In genomic region chr12:24489939-24490338, GRCh38 we compare ENCODE assay signal across 24 cellular contexts.
A peak's percentile ranks its signal among the peaks of the same experiment; 100 is the strongest.
DNase-seq lines count a peak whose midpoint lies in the region; ATAC-seq and TF ChIP-seq lines count a peak whose summit lies in the region.
"Had no signal": no experiment of that assay in that cellular context is flagged by ENCODE, and none has a peak within 500 bp of the region (broad histone marks: within the 10 kb centered on the region; RNA-seq: fewer than 3 reads in every experiment).

No MANE protein-coding gene starts in this region.

- H3K27me3 Mint-ChIP-seq in activated CD4-positive, alpha-beta T cell treated with anti-CD3 and anti-CD28 coated beads for 36 hours = no peaks in the 10 kb centered on the region
- H3K27me3 Mint-ChIP-seq in progenitor cell of endocrine pancreas = no peaks in the 10 kb centered on the region

- CTCF ChIA-PET in activated CD4-positive, alpha-beta T cell treated with anti-CD3 and anti-CD28 coated beads for 36 hours (lab: Charles Lee) = no interaction called here

- H4K91ac ChIP-seq in neuronal stem cell (ENCODE audit: low read depth, low read length, poor library complexity) = no peak overlapping the region

- H3K18ac ChIP-seq in neuronal stem cell (ENCODE audit: low read length) = no peak overlapping the region

- H3K4me1 ChIP-seq in ascending aorta (peaks cover 0 to 18% of the 10 kb centered on the region in 2 donors), smooth muscle cell (ENCODE audit: low read depth) (peaks cover 26% of the 10 kb centered on the region), neuronal stem cell (ENCODE audit: control insufficient read depth in 2 of 2, insufficient read depth in 1 of 2, low read depth in 1 of 2, low read length in 2 of 2) (no peaks in the 10 kb centered on the region)
- H3K4me1 ChIP-seq: BLaER1 had no signal

- H4K8ac ChIP-seq in neuronal stem cell (ENCODE audit: low read depth, low read length) = no peak overlapping the region

- no peak overlapping the region for H3K14ac ChIP-seq in neuronal stem cell (ENCODE audit: low read length)

- H2AFZ ChIP-seq in smooth muscle cell (ENCODE audit: low read depth) (no peak overlapping the region), neuronal stem cell (ENCODE audit: low read length) (no peak overlapping the region)
- H2AFZ ChIP-seq: GM23248 had no signal

- H2BK15ac ChIP-seq in neuronal stem cell (ENCODE audit: low read length) = no peak overlapping the region

- no peaks in the 10 kb centered on the region for H3K36me3 ChIP-seq in ascending aorta
- no peaks in the 10 kb centered on the region for H3K36me3 ChIP-seq in smooth muscle cell (ENCODE audit: low read depth)
- H3K36me3 ChIP-seq in neuronal stem cell (replicated peaks in 1 of 2; ENCODE audit: control insufficient read depth in 2 of 2, insufficient read depth in 2 of 2, low read length in 2 of 2) = no peaks in the 10 kb centered on the region
- H3K36me3 ChIP-seq: BLaER1 had no signal

- H3K4me1 Mint-ChIP-seq in activated CD4-positive, alpha-beta T cell treated with anti-CD3 and anti-CD28 coated beads for 36 hours = no peaks in the 10 kb centered on the region
- H3K4me1 Mint-ChIP-seq in progenitor cell of endocrine pancreas (ENCODE audit: low read depth) = peaks cover under 1% of the 10 kb centered on the region
- H3K4me1 Mint-ChIP-seq: CD4-positive, CD25-positive, alpha-beta regulatory T cell had no signal

- H2BK5ac ChIP-seq in neuronal stem cell (ENCODE audit: low read length) = no peak overlapping the region

- no peaks in the 10 kb centered on the region for H3K9me3 Mint-ChIP-seq in activated CD4-positive, alpha-beta T cell treated with anti-CD3 and anti-CD28 coated beads for 36 hours (ENCODE audit: low read depth)
- H3K9me3 Mint-ChIP-seq in progenitor cell of endocrine pancreas (ENCODE audit: low read depth) = no peaks in the 10 kb centered on the region

- H3K9me3 ChIP-seq in ascending aorta (no peaks in the 10 kb centered on the region), smooth muscle cell (replicated peaks; ENCODE audit: low read depth) (no peaks in the 10 kb centered on the region), neuronal stem cell (replicated peaks in 1 of 2; ENCODE audit: control insufficient read depth in 2 of 2, insufficient read depth in 1 of 2, low read depth in 1 of 2, low read length in 2 of 2) (no peaks in the 10 kb centered on the region)
- H3K9me3 ChIP-seq: BLaER1 had no signal

- 54% methylated on average over 3 of the region's 3 CpGs for WGBS in smooth muscle cell (ENCODE audit: low lambda C conversion rate)
- no CpG with 5 or more reads among the region's 3 CpGs for WGBS in neuronal stem cell (ENCODE audit: extremely low coverage in 2 of 2, insufficient read length in 2 of 2, insufficient replicate concordance in 1 of 2), 2 donors

- no peak overlapping the region for H3K27ac Mint-ChIP-seq in activated CD4-positive, alpha-beta T cell treated with anti-CD3 and anti-CD28 coated beads for 36 hours
- H3K27ac Mint-ChIP-seq in progenitor cell of endocrine pancreas = no peak overlapping the region
- H3K27ac Mint-ChIP-seq: CD4-positive, CD25-positive, alpha-beta regulatory T cell had no signal

- H3K79me2 ChIP-seq in smooth muscle cell (ENCODE audit: low read depth) = peaks cover 70% of the 10 kb centered on the region

- H3K27ac ChIP-seq in ascending aorta = peak overlapping the region; percentile 66 to 79
- peak overlapping the region; percentile 63 for H3K27ac ChIP-seq in smooth muscle cell (ENCODE audit: low read depth)
- no peak overlapping the region for H3K27ac ChIP-seq in neuronal stem cell (replicated peaks; ENCODE audit: low read length)
- H3K27ac ChIP-seq: BLaER1, GM23248 had no signal

- no peaks in the 10 kb centered on the region for H3K27me3 ChIP-seq in ascending aorta
- no peaks in the 10 kb centered on the region for H3K27me3 ChIP-seq in smooth muscle cell (ENCODE audit: low read depth)
- no peaks in the 10 kb centered on the region for H3K27me3 ChIP-seq in neuronal stem cell (ENCODE audit: control insufficient read depth in 3 of 3, insufficient read depth in 3 of 3, low read depth in 1 of 3, low read length in 3 of 3)
- H3K27me3 ChIP-seq: BLaER1 had no signal

- no peaks in the 10 kb centered on the region for H4K20me1 ChIP-seq in smooth muscle cell (ENCODE audit: low read depth)
- H4K20me1 ChIP-seq: BLaER1 had no signal

- no peaks in the 10 kb centered on the region for H3F3A ChIP-seq in smooth muscle cell (ENCODE audit: low read depth)

- H3K4me3 ChIP-seq in ascending aorta (no peak overlapping the region), smooth muscle cell (no peak overlapping the region), neuronal stem cell (ENCODE audit: low read length in 2 of 2) (no peak overlapping the region)
- H3K4me3 ChIP-seq: BLaER1, GM23248 had no signal

- TF ChIP-seq CTCF in ascending aorta (IDR thresholded peaks at IDR 0.05) = no peak
- no peak for TF ChIP-seq CTCF in smooth muscle cell (IDR thresholded peaks at IDR 0.05; ENCODE audit: borderline replicate concordance, insufficient read depth, poor library complexity, severe bottlenecking)
- no peak for TF ChIP-seq CTCF in progenitor cell of endocrine pancreas (IDR thresholded peaks at IDR 0.05; ENCODE audit: unreplicated experiment)

- peak overlapping the region; percentile 64 for H3K4me2 ChIP-seq in smooth muscle cell
- H3K4me2 ChIP-seq in neuronal stem cell (ENCODE audit: insufficient read depth, low read length, poor library complexity, severe bottlenecking) = no peak overlapping the region
- H3K4me2 ChIP-seq: BLaER1 had no signal

- POLR2A ChIA-PET in activated CD4-positive, alpha-beta T cell treated with anti-CD3 and anti-CD28 coated beads for 36 hours (lab: Charles Lee) = no interaction called here

- H3K79me1 ChIP-seq in neuronal stem cell (ENCODE audit: low read depth, low read length) = no peaks in the 10 kb centered on the region

- H3K4me3 Mint-ChIP-seq in activated CD4-positive, alpha-beta T cell treated with anti-CD3 and anti-CD28 coated beads for 36 hours = no peak overlapping the region
- no peak overlapping the region for H3K4me3 Mint-ChIP-seq in progenitor cell of endocrine pancreas (ENCODE audit: low read depth)
- H3K4me3 Mint-ChIP-seq: CD4-positive, CD25-positive, alpha-beta regulatory T cell had no signal

- H3K4ac ChIP-seq in neuronal stem cell (ENCODE audit: low read length) = no peak overlapping the region

- no peak overlapping the region for H3K9ac ChIP-seq in smooth muscle cell (ENCODE audit: low read depth)
- H3K9ac ChIP-seq in neuronal stem cell (ENCODE audit: low read depth, low read length, poor library complexity) = no peak overlapping the region
- H3K9ac ChIP-seq: BLaER1, GM23248 had no signal

- no peak for ATAC-seq in activated CD4-positive, alpha-beta T cell treated with anti-CD3 and anti-CD28 coated beads for 36 hours
- ATAC-seq in stimulated activated naive CD8-positive, alpha-beta T cell treated with anti-CD3 and anti-CD28 coated beads, Interleukin-15, Interleukin-2, amounts not matched to agents 100 U/mL and 50 U/mL, for 24 hours = no peak

- peak; percentile 18 for DNase-seq in Ammon's horn (ENCODE audit: low spot score)
- DNase-seq in ascending aorta (ENCODE audit: low spot score in 2 of 2) = no peak
- DNase-seq in inferior parietal cortex (ENCODE audit: extremely low spot score) = peak; percentile 33
- DNase-seq in smooth muscle cell (lab: John Stamatoyannopoulos, UW; ENCODE audit: unreplicated experiment) = no peak
- DNase-seq in activated CD4-positive, alpha-beta T cell treated with anti-CD3 and anti-CD28 coated beads for 36 hours = no peak
- no peak for DNase-seq in stimulated activated naive CD8-positive, alpha-beta T cell treated with anti-CD3 and anti-CD28 coated beads, Interleukin-15, Interleukin-2, amounts not matched to agents 100 U/mL and 50 U/mL, for 24 hours
- DNase-seq in neuronal stem cell (ENCODE audit: low spot score) = no peak
- DNase-seq in progenitor cell of endocrine pancreas (ENCODE audit: low spot score, unreplicated experiment) = no peak
- DNase-seq: CD4-positive, CD25-positive, alpha-beta regulatory T cell; DMS153; GM23248; H7; Kasumi-1; MV-4-11; NCI-H1105 treated with DMSO at 0.1 percent for 48 hours; NCI-H146; NCI-H1930; NCI-H2107; NCI-H524; NCI-H82; NK-92 treated with Interleukin-12 subunit alpha and Interleukin-12 subunit beta, amount 100 ng/mL, for 24 hours; RPMI8226; SHP77 had no signal

- H2AK5ac ChIP-seq in neuronal stem cell (ENCODE audit: low read depth, low read length) = no peak overlapping the region

- H2BK12ac ChIP-seq in neuronal stem cell (ENCODE audit: low read length) = no peak overlapping the region

- H2BK120ac ChIP-seq in neuronal stem cell (ENCODE audit: low read depth, low read length) = no peak overlapping the region

- intact Hi-C loops in ascending aorta (cut with DNase I) = loop anchor here (2.0 to 5.0 kb wide), 2 partner anchors 63 to 73 kb away; no protein-coding TSS in a partner anchor
- intact Hi-C loops in activated CD4-positive, alpha-beta T cell treated with anti-CD3 and anti-CD28 coated beads for 36 hours (cut with DNase I, micrococcal nuclease) = no loop called here

- H3K23ac ChIP-seq in neuronal stem cell (ENCODE audit: low read depth, low read length, poor library complexity) = no peak overlapping the region

- no peaks in the 10 kb centered on the region for H3K36me3 Mint-ChIP-seq in activated CD4-positive, alpha-beta T cell treated with anti-CD3 and anti-CD28 coated beads for 36 hours (ENCODE audit: low read depth)
- no peaks in the 10 kb centered on the region for H3K36me3 Mint-ChIP-seq in progenitor cell of endocrine pancreas (ENCODE audit: insufficient read depth)
- H3K36me3 Mint-ChIP-seq: CD4-positive, CD25-positive, alpha-beta regulatory T cell had no signal

Comparison
In these comparisons a context has a peak if more than half of its experiments do, and no peak if none do; other contexts are left out.
1. DNase-seq: peak in Ammon's horn (single experiment) and inferior parietal cortex (single experiment); none in ascending aorta (0 of 2), smooth muscle cell (single experiment), activated CD4-positive, alpha-beta T cell treated with anti-CD3 and anti-CD28 coated beads for 36 hours (single experiment), stimulated activated naive CD8-positive, alpha-beta T cell treated with anti-CD3 and anti-CD28 coated beads, Interleukin-15, Interleukin-2, amounts not matched to agents 100 U/mL and 50 U/mL, for 24 hours (single experiment), neuronal stem cell (single experiment) and progenitor cell of endocrine pancreas (single experiment).